ENCODE assay signal across 1 cellular context in the genomic region with DNA sequence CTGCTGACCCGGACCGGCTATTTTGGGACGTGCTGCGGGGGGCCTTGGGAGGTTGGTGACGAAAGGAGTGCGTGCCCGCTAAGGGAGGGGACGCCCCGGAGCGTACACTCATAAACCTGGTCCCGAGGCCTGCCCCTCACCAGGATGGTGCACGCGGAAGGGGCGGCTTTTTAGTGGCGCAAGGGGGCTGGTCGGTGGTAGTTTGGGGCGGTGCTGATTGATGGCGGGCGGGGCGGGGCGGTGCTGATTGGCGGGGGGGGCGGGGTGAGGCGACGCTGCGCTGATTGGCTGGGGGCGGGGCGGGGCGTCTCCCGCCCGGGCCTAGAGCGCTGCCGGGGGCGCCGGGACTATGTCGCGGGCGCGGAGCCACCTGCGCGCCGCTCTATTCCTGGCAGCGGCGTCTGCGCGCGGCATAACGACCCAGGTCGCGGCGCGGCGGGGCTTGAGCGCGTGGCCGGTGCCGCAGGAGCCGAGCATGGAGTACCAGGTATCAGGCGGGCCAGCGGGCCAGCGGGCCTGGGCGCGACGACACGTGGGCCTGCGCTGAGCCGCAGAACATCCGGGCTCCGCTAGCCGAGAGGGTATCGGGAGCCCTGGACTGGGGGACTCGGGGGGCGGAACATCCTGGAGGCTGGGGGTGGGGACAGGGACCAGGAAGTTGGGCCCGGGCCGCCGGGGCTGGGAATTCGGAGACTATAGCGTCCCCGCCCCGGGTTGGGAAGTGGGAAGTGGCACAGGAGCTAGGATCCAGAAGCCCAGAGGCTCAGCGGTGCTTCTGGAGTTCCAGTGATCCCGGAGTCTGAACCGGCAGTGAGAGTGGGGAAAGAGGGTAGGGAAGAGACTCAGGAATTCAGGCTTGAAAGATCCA.
A peak's percentile ranks its signal among the peaks of the same experiment; 100 is the strongest.
TF ChIP-seq lines count a peak whose summit lies in the region.

A gene with protein sequence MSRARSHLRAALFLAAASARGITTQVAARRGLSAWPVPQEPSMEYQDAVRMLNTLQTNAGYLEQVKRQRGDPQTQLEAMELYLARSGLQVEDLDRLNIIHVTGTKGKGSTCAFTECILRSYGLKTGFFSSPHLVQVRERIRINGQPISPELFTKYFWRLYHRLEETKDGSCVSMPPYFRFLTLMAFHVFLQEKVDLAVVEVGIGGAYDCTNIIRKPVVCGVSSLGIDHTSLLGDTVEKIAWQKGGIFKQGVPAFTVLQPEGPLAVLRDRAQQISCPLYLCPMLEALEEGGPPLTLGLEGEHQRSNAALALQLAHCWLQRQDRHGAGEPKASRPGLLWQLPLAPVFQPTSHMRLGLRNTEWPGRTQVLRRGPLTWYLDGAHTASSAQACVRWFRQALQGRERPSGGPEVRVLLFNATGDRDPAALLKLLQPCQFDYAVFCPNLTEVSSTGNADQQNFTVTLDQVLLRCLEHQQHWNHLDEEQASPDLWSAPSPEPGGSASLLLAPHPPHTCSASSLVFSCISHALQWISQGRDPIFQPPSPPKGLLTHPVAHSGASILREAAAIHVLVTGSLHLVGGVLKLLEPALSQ (plus strand): TSS at position 307 of the 868 bp plus-strand sequence. CDS start 43 bp downstream, at position 350.

TF ChIP-seq in K562, 482 proteins besides CTCF, POLR2A, EP300 and RAD21 (continued from another document and continues in another):
- TF ChIP-seq, protein P1, sequence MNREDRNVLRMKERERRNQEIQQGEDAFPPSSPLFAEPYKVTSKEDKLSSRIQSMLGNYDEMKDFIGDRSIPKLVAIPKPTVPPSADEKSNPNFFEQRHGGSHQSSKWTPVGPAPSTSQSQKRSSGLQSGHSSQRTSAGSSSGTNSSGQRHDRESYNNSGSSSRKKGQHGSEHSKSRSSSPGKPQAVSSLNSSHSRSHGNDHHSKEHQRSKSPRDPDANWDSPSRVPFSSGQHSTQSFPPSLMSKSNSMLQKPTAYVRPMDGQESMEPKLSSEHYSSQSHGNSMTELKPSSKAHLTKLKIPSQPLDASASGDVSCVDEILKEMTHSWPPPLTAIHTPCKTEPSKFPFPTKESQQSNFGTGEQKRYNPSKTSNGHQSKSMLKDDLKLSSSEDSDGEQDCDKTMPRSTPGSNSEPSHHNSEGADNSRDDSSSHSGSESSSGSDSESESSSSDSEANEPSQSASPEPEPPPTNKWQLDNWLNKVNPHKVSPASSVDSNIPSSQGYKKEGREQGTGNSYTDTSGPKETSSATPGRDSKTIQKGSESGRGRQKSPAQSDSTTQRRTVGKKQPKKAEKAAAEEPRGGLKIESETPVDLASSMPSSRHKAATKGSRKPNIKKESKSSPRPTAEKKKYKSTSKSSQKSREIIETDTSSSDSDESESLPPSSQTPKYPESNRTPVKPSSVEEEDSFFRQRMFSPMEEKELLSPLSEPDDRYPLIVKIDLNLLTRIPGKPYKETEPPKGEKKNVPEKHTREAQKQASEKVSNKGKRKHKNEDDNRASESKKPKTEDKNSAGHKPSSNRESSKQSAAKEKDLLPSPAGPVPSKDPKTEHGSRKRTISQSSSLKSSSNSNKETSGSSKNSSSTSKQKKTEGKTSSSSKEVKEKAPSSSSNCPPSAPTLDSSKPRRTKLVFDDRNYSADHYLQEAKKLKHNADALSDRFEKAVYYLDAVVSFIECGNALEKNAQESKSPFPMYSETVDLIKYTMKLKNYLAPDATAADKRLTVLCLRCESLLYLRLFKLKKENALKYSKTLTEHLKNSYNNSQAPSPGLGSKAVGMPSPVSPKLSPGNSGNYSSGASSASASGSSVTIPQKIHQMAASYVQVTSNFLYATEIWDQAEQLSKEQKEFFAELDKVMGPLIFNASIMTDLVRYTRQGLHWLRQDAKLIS (CRISPR knock-in tag; IDR thresholded peaks at IDR 0.05): no peak
- TF ChIP-seq RNF2 (IDR thresholded peaks at IDR 0.05) (no peak), JUNB (CRISPR knock-in tag; conservative IDR thresholded peaks at IDR 0.05) (no peak), HDGF (IDR thresholded peaks at IDR 0.05) (no peak), LARP7 (IDR thresholded peaks at IDR 0.05) (peak; percentile 66; the same call in 1 of the 2 replicates), ZFX (CRISPR knock-in tag; IDR thresholded peaks at IDR 0.05) (peak; percentile 85), TCF7 (IDR thresholded peaks at IDR 0.05; ENCODE audit: borderline replicate concordance) (no peak), ZNF217 (CRISPR knock-in tag; IDR thresholded peaks at IDR 0.05) (no peak), RBM14 (IDR thresholded peaks at IDR 0.05; ENCODE audit: borderline replicate concordance, insufficient read depth, low read depth, low read length) (no peak), RBFOX2 (IDR thresholded peaks at IDR 0.05; ENCODE audit: low read depth, low read length) (peak; percentile 90), PURB (CRISPR knock-in tag; IDR thresholded peaks at IDR 0.05; ENCODE audit: low read depth) (no peak), KLF16 (IDR thresholded peaks at IDR 0.05) (no peak), SMARCB1 (IDR thresholded peaks at IDR 0.05; ENCODE audit: insufficient read length, low read depth) (no peak), ZNF232 (CRISPR knock-in tag; IDR thresholded peaks at IDR 0.05) (no peak), YBX1 (IDR thresholded peaks at IDR 0.05) (no peak), ZBTB17 (CRISPR knock-in tag; IDR thresholded peaks at IDR 0.05) (no peak), HNRNPK (IDR thresholded peaks at IDR 0.05; ENCODE audit: low read depth, low read length, poor library complexity, severe bottlenecking) (no peak), CREB1 (IDR thresholded peaks at IDR 0.05) (peak; percentile 65; the same call in 1 of the 2 replicates), CREB1 (CRISPR knock-in tag; IDR thresholded peaks at IDR 0.05) (peak; percentile 32; the same call in 1 of the 2 replicates), ZNF143 (CRISPR knock-in tag; IDR thresholded peaks at IDR 0.05) (peak; percentile 41; the same call in 1 of the 2 replicates), MYC (IDR thresholded peaks at IDR 0.05; ENCODE audit: low read depth, low read length) (peak; percentile 98), MYC (CRISPR knock-in tag; IDR thresholded peaks at IDR 0.05; ENCODE audit: borderline replicate concordance, low read depth) (no peak), ZNF778 (CRISPR knock-in tag; IDR thresholded peaks at IDR 0.05) (no peak), RBBP5 (IDR thresholded peaks at IDR 0.05; ENCODE audit: borderline replicate concordance, insufficient read depth, low read length, poor library complexity, severe bottlenecking) (peak; percentile 78), DPF2 (IDR thresholded peaks at IDR 0.05) (no peak), ZNF75A (CRISPR knock-in tag; IDR thresholded peaks at IDR 0.05) (no peak), MEF2A (IDR thresholded peaks at IDR 0.05; ENCODE audit: control insufficient read depth, low read depth, low read length) (peak; percentile 43; the same call in 1 of the 2 replicates), GABPB1 (CRISPR knock-in tag; IDR thresholded peaks at IDR 0.05) (peak; percentile 30; the same call in 1 of the 2 replicates), POLR3A (IDR thresholded peaks at IDR 0.05; ENCODE audit: borderline replicate concordance, extremely low read depth, insufficient read depth, insufficient read length) (no peak), ZNF384 (IDR thresholded peaks at IDR 0.05; ENCODE audit: low read depth, low read length) (no peak), ATF7 (IDR thresholded peaks at IDR 0.05) (peak; percentile 64), RHOXF2B (CRISPR knock-in tag; conservative IDR thresholded peaks at IDR 0.05) (no peak), ZNF175 (CRISPR knock-in tag; IDR thresholded peaks at IDR 0.05; ENCODE audit: low read depth) (no peak), TAF7 (tag; IDR thresholded peaks at IDR 0.05) (no peak), JUN (IDR thresholded peaks at IDR 0.05; ENCODE audit: borderline replicate concordance, low read depth, low read length) (no peak), JUN (CRISPR knock-in tag; IDR thresholded peaks at IDR 0.05; ENCODE audit: borderline replicate concordance) (no peak)
- TF ChIP-seq, protein P2, sequence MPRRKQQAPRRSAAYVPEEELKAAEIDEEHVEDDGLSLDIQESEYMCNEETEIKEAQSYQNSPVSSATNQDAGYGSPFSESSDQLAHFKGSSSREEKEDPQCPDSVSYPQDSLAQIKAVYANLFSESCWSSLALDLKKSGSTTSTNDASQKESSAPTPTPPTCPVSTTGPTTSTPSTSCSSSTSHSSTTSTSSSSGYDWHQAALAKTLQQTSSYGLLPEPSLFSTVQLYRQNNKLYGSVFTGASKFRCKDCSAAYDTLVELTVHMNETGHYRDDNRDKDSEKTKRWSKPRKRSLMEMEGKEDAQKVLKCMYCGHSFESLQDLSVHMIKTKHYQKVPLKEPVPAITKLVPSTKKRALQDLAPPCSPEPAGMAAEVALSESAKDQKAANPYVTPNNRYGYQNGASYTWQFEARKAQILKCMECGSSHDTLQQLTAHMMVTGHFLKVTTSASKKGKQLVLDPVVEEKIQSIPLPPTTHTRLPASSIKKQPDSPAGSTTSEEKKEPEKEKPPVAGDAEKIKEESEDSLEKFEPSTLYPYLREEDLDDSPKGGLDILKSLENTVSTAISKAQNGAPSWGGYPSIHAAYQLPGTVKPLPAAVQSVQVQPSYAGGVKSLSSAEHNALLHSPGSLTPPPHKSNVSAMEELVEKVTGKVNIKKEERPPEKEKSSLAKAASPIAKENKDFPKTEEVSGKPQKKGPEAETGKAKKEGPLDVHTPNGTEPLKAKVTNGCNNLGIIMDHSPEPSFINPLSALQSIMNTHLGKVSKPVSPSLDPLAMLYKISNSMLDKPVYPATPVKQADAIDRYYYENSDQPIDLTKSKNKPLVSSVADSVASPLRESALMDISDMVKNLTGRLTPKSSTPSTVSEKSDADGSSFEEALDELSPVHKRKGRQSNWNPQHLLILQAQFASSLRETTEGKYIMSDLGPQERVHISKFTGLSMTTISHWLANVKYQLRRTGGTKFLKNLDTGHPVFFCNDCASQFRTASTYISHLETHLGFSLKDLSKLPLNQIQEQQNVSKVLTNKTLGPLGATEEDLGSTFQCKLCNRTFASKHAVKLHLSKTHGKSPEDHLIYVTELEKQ (CRISPR knock-in tag; IDR thresholded peaks at IDR 0.05): no peak
- TF ChIP-seq, protein P3, sequence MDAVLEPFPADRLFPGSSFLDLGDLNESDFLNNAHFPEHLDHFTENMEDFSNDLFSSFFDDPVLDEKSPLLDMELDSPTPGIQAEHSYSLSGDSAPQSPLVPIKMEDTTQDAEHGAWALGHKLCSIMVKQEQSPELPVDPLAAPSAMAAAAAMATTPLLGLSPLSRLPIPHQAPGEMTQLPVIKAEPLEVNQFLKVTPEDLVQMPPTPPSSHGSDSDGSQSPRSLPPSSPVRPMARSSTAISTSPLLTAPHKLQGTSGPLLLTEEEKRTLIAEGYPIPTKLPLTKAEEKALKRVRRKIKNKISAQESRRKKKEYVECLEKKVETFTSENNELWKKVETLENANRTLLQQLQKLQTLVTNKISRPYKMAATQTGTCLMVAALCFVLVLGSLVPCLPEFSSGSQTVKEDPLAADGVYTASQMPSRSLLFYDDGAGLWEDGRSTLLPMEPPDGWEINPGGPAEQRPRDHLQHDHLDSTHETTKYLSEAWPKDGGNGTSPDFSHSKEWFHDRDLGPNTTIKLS (IDR thresholded peaks at IDR 0.05; ENCODE audit: borderline replicate concordance, low read depth): peak; percentile 52; the same call in 1 of the 2 replicates
- TF ChIP-seq, protein P4, sequence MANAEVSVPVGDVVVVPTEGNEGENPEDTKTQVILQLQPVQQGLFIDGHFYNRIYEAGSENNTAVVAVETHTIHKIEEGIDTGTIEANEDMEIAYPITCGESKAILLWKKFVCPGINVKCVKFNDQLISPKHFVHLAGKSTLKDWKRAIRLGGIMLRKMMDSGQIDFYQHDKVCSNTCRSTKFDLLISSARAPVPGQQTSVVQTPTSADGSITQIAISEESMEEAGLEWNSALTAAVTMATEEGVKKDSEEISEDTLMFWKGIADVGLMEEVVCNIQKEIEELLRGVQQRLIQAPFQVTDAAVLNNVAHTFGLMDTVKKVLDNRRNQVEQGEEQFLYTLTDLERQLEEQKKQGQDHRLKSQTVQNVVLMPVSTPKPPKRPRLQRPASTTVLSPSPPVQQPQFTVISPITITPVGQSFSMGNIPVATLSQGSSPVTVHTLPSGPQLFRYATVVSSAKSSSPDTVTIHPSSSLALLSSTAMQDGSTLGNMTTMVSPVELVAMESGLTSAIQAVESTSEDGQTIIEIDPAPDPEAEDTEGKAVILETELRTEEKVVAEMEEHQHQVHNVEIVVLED (CRISPR knock-in tag; IDR thresholded peaks at IDR 0.05): peak; percentile 79
- TF ChIP-seq, protein P5, sequence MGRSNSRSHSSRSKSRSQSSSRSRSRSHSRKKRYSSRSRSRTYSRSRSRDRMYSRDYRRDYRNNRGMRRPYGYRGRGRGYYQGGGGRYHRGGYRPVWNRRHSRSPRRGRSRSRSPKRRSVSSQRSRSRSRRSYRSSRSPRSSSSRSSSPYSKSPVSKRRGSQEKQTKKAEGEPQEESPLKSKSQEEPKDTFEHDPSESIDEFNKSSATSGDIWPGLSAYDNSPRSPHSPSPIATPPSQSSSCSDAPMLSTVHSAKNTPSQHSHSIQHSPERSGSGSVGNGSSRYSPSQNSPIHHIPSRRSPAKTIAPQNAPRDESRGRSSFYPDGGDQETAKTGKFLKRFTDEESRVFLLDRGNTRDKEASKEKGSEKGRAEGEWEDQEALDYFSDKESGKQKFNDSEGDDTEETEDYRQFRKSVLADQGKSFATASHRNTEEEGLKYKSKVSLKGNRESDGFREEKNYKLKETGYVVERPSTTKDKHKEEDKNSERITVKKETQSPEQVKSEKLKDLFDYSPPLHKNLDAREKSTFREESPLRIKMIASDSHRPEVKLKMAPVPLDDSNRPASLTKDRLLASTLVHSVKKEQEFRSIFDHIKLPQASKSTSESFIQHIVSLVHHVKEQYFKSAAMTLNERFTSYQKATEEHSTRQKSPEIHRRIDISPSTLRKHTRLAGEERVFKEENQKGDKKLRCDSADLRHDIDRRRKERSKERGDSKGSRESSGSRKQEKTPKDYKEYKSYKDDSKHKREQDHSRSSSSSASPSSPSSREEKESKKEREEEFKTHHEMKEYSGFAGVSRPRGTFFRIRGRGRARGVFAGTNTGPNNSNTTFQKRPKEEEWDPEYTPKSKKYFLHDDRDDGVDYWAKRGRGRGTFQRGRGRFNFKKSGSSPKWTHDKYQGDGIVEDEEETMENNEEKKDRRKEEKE (IDR thresholded peaks at IDR 0.05; ENCODE audit: borderline replicate concordance in 1 of 2, control insufficient read depth in 1 of 2, low read depth in 2 of 2, low read length in 1 of 2): 0 out of 4 replicates have a peak, but pooled peaks of 1 of the 2 experiments have one; percentile 42
- TF ChIP-seq, protein P6, sequence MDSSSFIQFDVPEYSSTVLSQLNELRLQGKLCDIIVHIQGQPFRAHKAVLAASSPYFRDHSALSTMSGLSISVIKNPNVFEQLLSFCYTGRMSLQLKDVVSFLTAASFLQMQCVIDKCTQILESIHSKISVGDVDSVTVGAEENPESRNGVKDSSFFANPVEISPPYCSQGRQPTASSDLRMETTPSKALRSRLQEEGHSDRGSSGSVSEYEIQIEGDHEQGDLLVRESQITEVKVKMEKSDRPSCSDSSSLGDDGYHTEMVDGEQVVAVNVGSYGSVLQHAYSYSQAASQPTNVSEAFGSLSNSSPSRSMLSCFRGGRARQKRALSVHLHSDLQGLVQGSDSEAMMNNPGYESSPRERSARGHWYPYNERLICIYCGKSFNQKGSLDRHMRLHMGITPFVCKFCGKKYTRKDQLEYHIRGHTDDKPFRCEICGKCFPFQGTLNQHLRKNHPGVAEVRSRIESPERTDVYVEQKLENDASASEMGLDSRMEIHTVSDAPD (CRISPR knock-in tag; IDR thresholded peaks at IDR 0.05): no peak
- TF ChIP-seq, protein P7, sequence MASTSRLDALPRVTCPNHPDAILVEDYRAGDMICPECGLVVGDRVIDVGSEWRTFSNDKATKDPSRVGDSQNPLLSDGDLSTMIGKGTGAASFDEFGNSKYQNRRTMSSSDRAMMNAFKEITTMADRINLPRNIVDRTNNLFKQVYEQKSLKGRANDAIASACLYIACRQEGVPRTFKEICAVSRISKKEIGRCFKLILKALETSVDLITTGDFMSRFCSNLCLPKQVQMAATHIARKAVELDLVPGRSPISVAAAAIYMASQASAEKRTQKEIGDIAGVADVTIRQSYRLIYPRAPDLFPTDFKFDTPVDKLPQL (IDR thresholded peaks at IDR 0.05; ENCODE audit: extremely low read depth, insufficient read length): no peak
